In the genomic region with DNA sequence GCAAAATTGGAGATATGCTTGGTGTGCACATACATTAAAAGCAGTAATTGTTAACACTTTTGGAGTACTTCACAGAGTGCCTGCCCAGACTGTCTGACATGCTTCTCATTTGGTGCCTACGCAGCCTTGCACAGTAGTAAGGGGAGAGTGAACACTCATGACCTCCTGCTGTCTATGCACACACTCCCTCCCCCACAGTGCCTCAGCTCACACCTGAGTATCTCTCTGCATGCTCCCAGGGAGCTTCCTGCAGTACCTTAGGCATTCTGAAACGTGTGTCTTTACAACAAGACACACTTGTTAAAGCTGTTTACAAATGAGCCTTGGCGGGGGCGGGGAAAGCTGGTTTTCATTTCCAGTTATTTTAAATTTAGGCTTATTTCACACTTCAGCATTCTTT, we compare ENCODE assay signal across 13 cellular contexts. TPM values are rescaled to one million over a fixed set of nuclear protein-coding genes. Genes with fewer than 3 reads are reported as not detected.
DNase-seq lines count a peak whose midpoint lies in the region; ATAC-seq, FAIRE-seq and TF ChIP-seq lines count a peak whose summit lies in the region.
"Had no signal": no experiment of that assay in that cellular context is flagged by ENCODE, and none has a peak within 500 bp of the region (broad histone marks: within the 10 kb centered on the region; RNA-seq: fewer than 3 reads in every experiment).

No MANE protein-coding gene starts in this region.

- H2AFZ ChIP-seq in IMR-90 (replicated peaks; ENCODE audit: low read length, poor library complexity) = no peak overlapping the region
- H2AFZ ChIP-seq in astrocyte (ENCODE audit: low read depth, low read length) = no peak overlapping the region
- H2AFZ ChIP-seq in trophoblast cell (ENCODE audit: insufficient read depth, low read length, poor library complexity) = no peak overlapping the region

- H3K4ac ChIP-seq in IMR-90 (ENCODE audit: low read depth, low read length) (no peak overlapping the region), trophoblast cell (ENCODE audit: low read depth, low read length) (peak overlapping the region; percentile 24)

- dilution Hi-C loops in IMR-90 (cut with HindIII; ENCODE audit: low sequenced_read_pairs, unreplicated experiment) = no loop called here

- peaks cover 60% of the 10 kb centered on the region for H3K79me2 ChIP-seq in astrocyte (ENCODE audit: insufficient read depth, low read length)
- peaks cover 4% of the 10 kb centered on the region for H3K79me2 ChIP-seq in trophoblast cell (ENCODE audit: control insufficient read depth, insufficient read depth, low read length, poor library complexity)

- H3K79me1 ChIP-seq in IMR-90 (ENCODE audit: low read depth in 1 of 2, low read length in 2 of 2) (peaks cover 27 to 75% of the 10 kb centered on the region in 2 experiments), trophoblast cell (ENCODE audit: low read length) (peaks cover 3% of the 10 kb centered on the region)

- H3K4me2 ChIP-seq in IMR-90 (ENCODE audit: low read depth, low read length) = no peak overlapping the region
- no peak overlapping the region for H3K4me2 ChIP-seq in astrocyte (ENCODE audit: low read length)
- no peak overlapping the region for H3K4me2 ChIP-seq in trophoblast cell (ENCODE audit: low read length)

- H3K23ac ChIP-seq in IMR-90 (ENCODE audit: low read depth, low read length) = peak overlapping the region; percentile 76
- no peak overlapping the region for H3K23ac ChIP-seq in trophoblast cell (ENCODE audit: low read length)

- H3K4me3 Mint-ChIP-seq in astrocyte (ENCODE audit: unreplicated experiment) = peak overlapping the region; percentile 54

- H4K5ac ChIP-seq in IMR-90 (ENCODE audit: low read depth, low read length) = no peak overlapping the region

- POLR2A ChIA-PET in IMR-90 (lab: Charles Lee; ENCODE audit: unreplicated experiment) = no interaction called here

- H3K14ac ChIP-seq in IMR-90 (replicated peaks; ENCODE audit: low read depth, low read length) (no peak overlapping the region; the same call in 1 of the 2 replicates), trophoblast cell (ENCODE audit: low read length) (no peak overlapping the region)

- in situ Hi-C loops in IMR-90 (cut with MboI; ENCODE audit: low sequenced_read_pairs) = loop anchor here (10.0 kb wide), 1 partner anchor 859 kb away; no protein-coding TSS in a partner anchor

- H3K4me3 ChIP-seq in IMR-90 (ENCODE audit: insufficient read depth, low read depth, low read length) (no peak overlapping the region), astrocyte (ENCODE audit: insufficient read depth, low read depth, low read length) (no peak overlapping the region), trophoblast cell (ENCODE audit: low read depth, low read length) (no peak overlapping the region), right atrium auricular region (no peak overlapping the region)
- H3K4me3 ChIP-seq: ascending aorta, lung, testis had no signal

- no peaks in the 10 kb centered on the region for H3K36me3 Mint-ChIP-seq in astrocyte (ENCODE audit: low read depth, unreplicated experiment)

- H4K20me1 ChIP-seq in IMR-90 (ENCODE audit: insufficient read depth, low read length) (peaks cover 65% of the 10 kb centered on the region), astrocyte (ENCODE audit: insufficient read depth, low read length) (peaks cover 52% of the 10 kb centered on the region)

- peak overlapping the region in 1 of 2 experiments; percentile 23; a peak in 1 of 4 replicates for H4K8ac ChIP-seq in IMR-90 (ENCODE audit: low read depth in 2 of 2, low read length in 2 of 2)
- H4K8ac ChIP-seq in trophoblast cell (ENCODE audit: low read depth, low read length) = no peak overlapping the region

- H4K12ac ChIP-seq in trophoblast cell (ENCODE audit: low read depth, low read length) = no peak overlapping the region

- BruUV-seq in IMR-90 (replicated peaks; lab: Mats Ljungman, UMichigan) = no TSS peak

- no peak overlapping the region for H2BK20ac ChIP-seq in IMR-90 (ENCODE audit: low read depth, low read length)

- H3K27me3 ChIP-seq in IMR-90 (ENCODE audit: control insufficient read depth, insufficient read depth, low read length) = no peaks in the 10 kb centered on the region
- no peaks in the 10 kb centered on the region for H3K27me3 ChIP-seq in astrocyte (ENCODE audit: insufficient read depth, low read length)
- no peaks in the 10 kb centered on the region for H3K27me3 ChIP-seq in trophoblast cell (ENCODE audit: insufficient read depth, low read length)
- no peaks in the 10 kb centered on the region for H3K27me3 ChIP-seq in right atrium auricular region
- H3K27me3 ChIP-seq: ascending aorta, testis had no signal

- TF ChIP-seq POLR2A in IMR-90 (IDR thresholded peaks at IDR 0.05; ENCODE audit: low read depth, low read length) = no peak

- TF ChIP-seq CTCF in IMR-90 (conservative IDR thresholded peaks at IDR 0.05; ENCODE audit: low read depth, low read length) = no peak
- TF ChIP-seq CTCF in astrocyte (IDR thresholded peaks at IDR 0.05; ENCODE audit: insufficient read depth, low read depth, low read length) = no peak
- TF ChIP-seq CTCF in right atrium auricular region (IDR thresholded peaks at IDR 0.05) = no peak

- no peak overlapping the region for H2BK12ac ChIP-seq in trophoblast cell (ENCODE audit: low read length)

- H3K27ac Mint-ChIP-seq in astrocyte (ENCODE audit: unreplicated experiment) = peak overlapping the region; percentile 18

- intact Hi-C loops in IMR-90 (cut with micrococcal nuclease) = loop anchor here (10.0 kb wide), 2 partner anchors 489 to 899 kb away; no protein-coding TSS in a partner anchor

- H3K9me1 ChIP-seq in IMR-90 (ENCODE audit: insufficient read depth, low read length) = peaks cover 33% of the 10 kb centered on the region

- peak; percentile 51 for DNase-seq in activated CD4-positive, alpha-beta T cell treated with anti-CD3 and anti-CD28 coated beads for 48 hours
- no peak for DNase-seq in activated CD4-positive, alpha-beta T cell treated with anti-CD3 and anti-CD28 coated beads, Interleukin-2, amount 50 U/mL, for 1 hour
- no peak for DNase-seq in IMR-90
- no peak for DNase-seq in astrocyte (ENCODE audit: low read depth)
- no peak for DNase-seq in trophoblast cell
- no peak for DNase-seq in ureter (ENCODE audit: low spot score)
- no peak for DNase-seq in T1000 (lab: John Stamatoyannopoulos, UW)
- no peak for DNase-seq in right atrium auricular region (ENCODE audit: low spot score)
- DNase-seq: GDM1, NCI-H526 treated with DMSO at 0.1 percent for 48 hours, testis had no signal

- H2BK120ac ChIP-seq in IMR-90 (ENCODE audit: low read depth, low read length) = no peak overlapping the region
- H2BK120ac ChIP-seq in trophoblast cell (ENCODE audit: insufficient read depth, low read length, poor library complexity) = no peak overlapping the region

- H3K4me1 Mint-ChIP-seq in astrocyte (ENCODE audit: low read depth, unreplicated experiment) = peaks cover 32% of the 10 kb centered on the region

- CTCF ChIA-PET in IMR-90 (lab: Yijun Ruan, JAX) = interaction anchor here (1.6 kb wide), 1 partner anchor 562 kb away, joined by 7 read pairs; no protein-coding TSS in a partner anchor

- no peak for ATAC-seq in IMR-90 (ENCODE audit: low read depth)

- H3K9me3 Mint-ChIP-seq in astrocyte (ENCODE audit: unreplicated experiment) = no peaks in the 10 kb centered on the region

- WGBS in IMR-90 (ENCODE audit: extremely low coverage in 2 of 2, insufficient read length in 1 of 2), 2 experiments = no CpG with 5 or more reads among the region's 4 CpGs
- no CpG with 5 or more reads among the region's 4 CpGs for WGBS in trophoblast cell (ENCODE audit: extremely low coverage, insufficient coverage, insufficient read length)

- H2AK5ac ChIP-seq in IMR-90 (ENCODE audit: low read depth, low read length) = no peak overlapping the region
- no peak overlapping the region for H2AK5ac ChIP-seq in trophoblast cell (ENCODE audit: low read length)

- H2BK5ac ChIP-seq in IMR-90 (ENCODE audit: low read depth, low read length, poor library complexity, severe bottlenecking) (no peak overlapping the region), trophoblast cell (ENCODE audit: low read depth, low read length, poor library complexity) (no peak overlapping the region)

- no peak overlapping the region for H2AK9ac ChIP-seq in IMR-90 (replicated peaks; ENCODE audit: low read depth, low read length, poor library complexity)

- no peak overlapping the region for H3K56ac ChIP-seq in IMR-90 (ENCODE audit: extremely low read depth, insufficient read depth, low read length)

- H3K9me3 ChIP-seq in IMR-90 (ENCODE audit: control insufficient read depth, insufficient read depth, low read length) (no peaks in the 10 kb centered on the region), astrocyte (ENCODE audit: insufficient read depth, low read depth, low read length) (no peaks in the 10 kb centered on the region), trophoblast cell (ENCODE audit: insufficient read depth, low read depth, low read length) (no peaks in the 10 kb centered on the region), right atrium auricular region (no peaks in the 10 kb centered on the region)
- H3K9me3 ChIP-seq: ascending aorta, testis had no signal

- H3K36me3 ChIP-seq in IMR-90 (ENCODE audit: control insufficient read depth, insufficient read depth, low read length) (no peaks in the 10 kb centered on the region), astrocyte (ENCODE audit: insufficient read depth, low read length) (no peaks in the 10 kb centered on the region), trophoblast cell (ENCODE audit: control insufficient read depth in 1 of 2, insufficient read depth in 2 of 2, low read length in 2 of 2) (no peaks in the 10 kb centered on the region), right atrium auricular region (no peaks in the 10 kb centered on the region)
- H3K36me3 ChIP-seq: ascending aorta had no signal

- no peak for FAIRE-seq in astrocyte (lab: Jason Lieb, UNC)

- no peak for TF ChIP-seq RAD21 in IMR-90 (IDR thresholded peaks at IDR 0.05; ENCODE audit: low read length)

- H3K27ac ChIP-seq in IMR-90 (ENCODE audit: insufficient read depth, low read length) (no peak overlapping the region), astrocyte (ENCODE audit: low read depth, low read length) (no peak overlapping the region), trophoblast cell (ENCODE audit: low read depth, low read length) (no peak overlapping the region), right atrium auricular region (no peak overlapping the region)
- H3K27ac ChIP-seq: ascending aorta, testis had no signal

- H4K91ac ChIP-seq in IMR-90 (ENCODE audit: insufficient read depth, low read depth, low read length) (no peak overlapping the region), trophoblast cell (ENCODE audit: low read depth, low read length) (no peak overlapping the region)

- H3K18ac ChIP-seq in IMR-90 (ENCODE audit: low read depth, low read length) = no peak overlapping the region
- no peak overlapping the region for H3K18ac ChIP-seq in trophoblast cell (ENCODE audit: low read length)

- H3K4me1 ChIP-seq in IMR-90 (ENCODE audit: control insufficient read depth, insufficient read depth, low read length) (peaks cover 18% of the 10 kb centered on the region), astrocyte (ENCODE audit: insufficient read depth, low read length) (no peaks in the 10 kb centered on the region), trophoblast cell (ENCODE audit: control insufficient read depth in 1 of 2, insufficient read depth in 2 of 2, low read length in 2 of 2) (peaks cover 8 to 9% of the 10 kb centered on the region in 2 experiments), right atrium auricular region (peaks cover 0 to 38% of the 10 kb centered on the region in 2 donors)
- H3K4me1 ChIP-seq: ascending aorta had no signal

- H3K9ac ChIP-seq in IMR-90 (ENCODE audit: low read depth, low read length) (no peak overlapping the region), astrocyte (ENCODE audit: low read length) (no peak overlapping the region), trophoblast cell (ENCODE audit: low read length) (no peak overlapping the region)

- H3K27me3 Mint-ChIP-seq in astrocyte (ENCODE audit: low read depth, unreplicated experiment) = no peaks in the 10 kb centered on the region

- no peak overlapping the region for H2BK15ac ChIP-seq in IMR-90 (ENCODE audit: low read depth, low read length)

RNA-seq across cellular contexts. Expression of a gene that starts 18.0 kb away (rescaled TPM):
- total RNA-seq in IMR-90 (2012; rRNA removed) (18.8 and 21.9 TPM in 2 replicates), astrocyte (9.5 and 10.4 TPM in 2 replicates), ureter (26.7 TPM), right atrium auricular region (1 to 10 TPM; 5.9 to 8.9 TPM)
- 3.8 TPM in 2 replicates for polyA plus RNA-seq in IMR-90 (2012; rRNA removed)
- 0.77 and 0.82 TPM in 2 replicates for polyA plus RNA-seq in IMR-90 (2012; cell fraction: cytosol; rRNA removed)
- 2.2 and 13.9 TPM in 2 replicates for polyA plus RNA-seq in IMR-90 (2012; cell fraction: nucleus; rRNA removed; ENCODE audit: low replicate concordance)
- polyA plus RNA-seq in trophoblast cell (2013) = 13.4 and 13.5 TPM in 2 replicates
